In genomic region chr11:130001491-130002351, GRCh38 we compare ENCODE assay signal across 8 cellular contexts. TPM values are rescaled to one million over a fixed set of nuclear protein-coding genes. Genes with fewer than 3 reads are reported as not detected.
DNase-seq lines count a peak whose midpoint lies in the region; ATAC-seq and TF ChIP-seq lines count a peak whose summit lies in the region.

No MANE protein-coding gene starts in this region.

- H3K79me2 ChIP-seq in SK-N-SH (ENCODE audit: insufficient read depth) = peaks cover 50% of the 10 kb centered on the region

- H3K9ac ChIP-seq in SK-N-SH (peak overlapping the region; percentile 98), iPS-20b (ENCODE audit: low read depth, low read length) (peak overlapping the region; percentile 95)

- H3F3A ChIP-seq in SK-N-SH (replicated peaks; ENCODE audit: insufficient read depth) = peaks cover 21% of the 10 kb centered on the region

- peak overlapping the region; percentile 97 for H3K4me3 Mint-ChIP-seq in MCF 10A (ENCODE audit: unreplicated experiment)

- H3K9me3 ChIP-seq in SK-N-SH (no peaks in the 10 kb centered on the region), iPS-20b (ENCODE audit: insufficient read depth, low read depth, low read length) (no peaks in the 10 kb centered on the region)

- no peak for TF ChIP-seq CTCF in SK-N-SH (IDR thresholded peaks at IDR 0.05)
- TF ChIP-seq CTCF in MCF 10A (IDR thresholded peaks at IDR 0.05; ENCODE audit: unreplicated experiment) = no peak

- H3K9me3 Mint-ChIP-seq in MCF 10A (ENCODE audit: unreplicated experiment) = no peaks in the 10 kb centered on the region

- intact Hi-C loops in MCF 10A (cut with micrococcal nuclease) = loop anchor here (1.0 to 5.0 kb wide), 2 partner anchors 78 to 214 kb away; no protein-coding TSS in a partner anchor

- H3K27ac Mint-ChIP-seq in MCF 10A (ENCODE audit: low read depth, unreplicated experiment) = peak overlapping the region; percentile 100

- peak overlapping the region; percentile 99 to 100 for H3K27ac ChIP-seq in SK-N-SH (ENCODE audit: low read depth in 2 of 2, low read length in 1 of 2)
- peak overlapping the region; percentile 68 for H3K27ac ChIP-seq in iPS-20b (ENCODE audit: low read length)
- peak overlapping the region; percentile 94 to 100 (median 100) for H3K27ac ChIP-seq in skin epidermis

- H3K4me1 Mint-ChIP-seq in MCF 10A (ENCODE audit: insufficient read depth, unreplicated experiment) = peaks cover 18% of the 10 kb centered on the region

- POLR2A ChIA-PET in SK-N-SH (lab: Yijun Ruan, JAX) (interaction anchor here (1.3 to 2.3 kb wide), 6 partner anchors 9 to 131 kb away, joined by 3 to 10 read pairs (median 5); no protein-coding TSS in a partner anchor), MCF 10A (lab: Yijun Ruan, JAX) (interaction anchor here (0.7 to 5.2 kb wide), 27 partner anchors 11 to 160 kb away, joined by 3 to 186 read pairs (median 6); partner anchors contain the start of genes APLP2 and NFRKB)

- H3K4me3 ChIP-seq in SK-N-SH (ENCODE audit: low read depth in 2 of 2, low read length in 1 of 2) (peak overlapping the region; percentile 69 to 83), iPS-20b (ENCODE audit: low read length) (peak overlapping the region; percentile 92), skin epidermis (peak overlapping the region; percentile 62 to 96 (median 81))

- peak; percentile 35 for ATAC-seq in GM19395 (IDR thresholded peaks at IDR 0.05; ENCODE audit: unreplicated experiment)
- ATAC-seq in HG03457 (IDR thresholded peaks at IDR 0.05; ENCODE audit: unreplicated experiment) = peak; percentile 16

- DNase-seq in CMK (ENCODE audit: low read depth) (peak; percentile 7), SK-N-SH (no peak), MCF 10A (ENCODE audit: unreplicated experiment) (peak; percentile 24), 8988T (no peak)

- H2AFZ ChIP-seq in SK-N-SH (ENCODE audit: low read depth) = peak overlapping the region; percentile 64; the same call in 1 of the 2 replicates

- peaks cover 4% of the 10 kb centered on the region for H4K20me1 ChIP-seq in SK-N-SH (ENCODE audit: insufficient read depth)

- H3K27me3 ChIP-seq in SK-N-SH (ENCODE audit: insufficient read depth) = no peaks in the 10 kb centered on the region
- H3K27me3 ChIP-seq in iPS-20b (ENCODE audit: insufficient read depth, low read length) = no peaks in the 10 kb centered on the region

- no TSS peak for BruUV-seq in MCF 10A (replicated peaks; lab: Mats Ljungman, UMichigan)

- no peak for TF ChIP-seq RAD21 in SK-N-SH (IDR thresholded peaks at IDR 0.05; ENCODE audit: low read length)

- peak overlapping the region; percentile 89 for H3K4me2 ChIP-seq in SK-N-SH

- H3K4me1 ChIP-seq in SK-N-SH (ENCODE audit: control insufficient read depth in 1 of 2, insufficient read depth in 2 of 2, low read depth in 1 of 2, low read length in 1 of 2) (peaks cover under 1 to 3% of the 10 kb centered on the region in 2 experiments; a peak in 3 of 4 replicates), iPS-20b (ENCODE audit: insufficient read depth, low read length) (peaks cover 3% of the 10 kb centered on the region; the same call in 1 of the 2 replicates)

- CTCF ChIA-PET in SK-N-SH (lab: Yijun Ruan, JAX) = interaction anchor here (1.4 to 1.8 kb wide), 3 partner anchors 10 to 130 kb away, joined by 4 to 8 read pairs (median 5); no protein-coding TSS in a partner anchor
- CTCF ChIA-PET in MCF 10A (lab: Yijun Ruan, JAX) = interaction anchor here (1.2 to 4.5 kb wide), 5 partner anchors 9 to 160 kb away, joined by 3 to 24 read pairs (median 12); partner anchors contain the start of gene APLP2

- H3K36me3 ChIP-seq in SK-N-SH (replicated peaks in 1 of 2; ENCODE audit: control insufficient read depth in 1 of 2, insufficient read depth in 2 of 2, low read length in 1 of 2) = peaks cover 0 to 8% of the 10 kb centered on the region in 2 experiments
- no peaks in the 10 kb centered on the region; the same call in 1 of the 2 replicates for H3K36me3 ChIP-seq in iPS-20b (ENCODE audit: insufficient read depth, low read depth, low read length)

- no peaks in the 10 kb centered on the region for H3K9me2 ChIP-seq in SK-N-SH

- H3K36me3 Mint-ChIP-seq in MCF 10A (ENCODE audit: insufficient read depth, unreplicated experiment) = peaks cover 1% of the 10 kb centered on the region

- no peak for TF ChIP-seq EP300 in SK-N-SH (IDR thresholded peaks at IDR 0.05; ENCODE audit: borderline replicate concordance in 1 of 2, low read depth in 1 of 2, low read length in 1 of 2)

- H3K27me3 Mint-ChIP-seq in MCF 10A (ENCODE audit: insufficient read depth, unreplicated experiment) = no peaks in the 10 kb centered on the region

- WGBS in SK-N-SH (ENCODE audit: low lambda C conversion rate) = 1% methylated on average over 12 of the region's 90 CpGs

TF ChIP-seq in SK-N-SH, 30 proteins besides CTCF, POLR2A, EP300 and RAD21:
- TF ChIP-seq MXI1 (IDR thresholded peaks at IDR 0.05; ENCODE audit: low read depth, low read length) (0 out of 2 replicates have a peak, but pooled peaks have one; percentile 43), NRF1 (IDR thresholded peaks at IDR 0.05; ENCODE audit: low read depth, low read length) (peak; percentile 38; the same call in 1 of the 2 replicates), FOSL2 (IDR thresholded peaks at IDR 0.05; ENCODE audit: borderline replicate concordance, low read depth) (no peak)
TF ChIP-seq in SK-N-SH: peak in this region for 2.

RNA-seq across cellular contexts. Expression of gene PRDM10, which starts 0.9 kb away (rescaled TPM):
- 1.9 and 2.7 TPM in 2 replicates for polyA plus RNA-seq in SK-N-SH (2012; rRNA removed)
- polyA plus RNA-seq in SK-N-SH (2012; cell fraction: cytosol; rRNA removed) = 1.2 and 1.5 TPM in 2 replicates
- polyA plus RNA-seq in SK-N-SH (2012; cell fraction: nucleus; rRNA removed) = 7.4 and 13.7 TPM in 2 replicates
- total RNA-seq in MCF 10A (2022) = 5.1 and 5.6 TPM in 2 replicates

Comparison
In these comparisons a context has a peak if more than half of its experiments do, and no peak if none do; other contexts are left out.
1. DNase-seq: peak in CMK (single experiment) and MCF 10A (single experiment); none in SK-N-SH (single experiment) and 8988T (single experiment).
2. Peak in every context shown above with its lines, with median percentiles within 50 percentile points of each other: H3K27ac ChIP-seq and H3K4me3 ChIP-seq.